In the genomic region with DNA sequence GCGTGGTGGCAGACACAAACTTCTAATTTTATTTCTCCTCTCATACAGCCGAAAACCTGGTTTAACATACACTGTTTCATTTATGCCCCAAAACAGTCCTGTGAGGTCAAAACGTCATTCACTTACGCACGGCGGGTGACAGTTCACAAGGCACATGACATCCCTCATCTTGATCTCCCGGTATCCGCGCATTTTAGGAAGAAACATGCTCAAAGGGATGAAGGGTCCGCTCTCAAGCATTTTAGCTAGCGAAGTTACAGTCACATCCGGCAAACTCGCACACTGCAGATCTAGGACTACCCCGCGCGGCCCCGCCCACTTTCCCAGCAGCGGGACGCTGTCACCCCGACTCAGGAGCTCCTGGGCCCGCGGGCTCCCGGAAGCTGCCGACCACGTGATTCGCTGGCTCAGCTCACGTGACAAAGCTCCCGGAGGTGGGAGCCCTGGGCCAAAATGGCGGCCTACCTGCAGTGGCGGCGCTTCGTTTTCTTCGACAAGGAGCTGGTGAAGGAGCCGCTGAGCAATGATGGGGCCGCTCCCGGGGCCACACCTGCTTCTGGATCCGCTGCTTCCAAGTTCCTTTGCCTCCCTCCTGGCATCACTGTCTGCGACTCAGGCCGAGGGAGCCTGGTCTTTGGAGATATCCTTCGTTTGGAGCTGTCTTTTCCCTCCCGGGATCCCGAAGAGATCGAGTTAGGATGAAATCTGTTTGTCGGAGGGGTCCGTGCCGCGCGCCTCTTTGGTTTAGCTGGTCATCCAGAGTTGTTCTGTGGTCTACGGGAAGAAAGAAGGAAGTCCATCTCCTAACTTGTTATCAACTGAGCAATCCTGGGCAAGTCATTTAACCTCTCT, we compare ENCODE assay signal across 8 cellular contexts. TPM values are rescaled to one million over a fixed set of nuclear protein-coding genes. Genes with fewer than 3 reads are reported as not detected.
DNase-seq lines count a peak whose midpoint lies in the region; ATAC-seq and TF ChIP-seq lines count a peak whose summit lies in the region.

A gene (plus strand): TSS at position 448 of the 852 bp plus-strand sequence. CDS start 6 bp downstream, at position 454.

- peak; percentile 98 for DNase-seq in Daoy (ENCODE audit: low read depth)
- DNase-seq in GM23338 (ENCODE audit: low spot score) = peak; percentile 99
- DNase-seq in LHCN-M2 (ENCODE audit: low read depth) = peak; percentile 91
- DNase-seq in RWPE2 (ENCODE audit: low spot score) = peak; percentile 96
- DNase-seq in activated T-helper 2 cell treated with anti-CD3 and anti-CD28 coated beads, Interferon-gamma antibody, Interleukin-2, Interleukin-4, amounts not matched to agents 10 μg/mL and 5 μg/mL and 100 μg/mL, durations not matched to agents 14 hours and 24 hours and 36 hours (ENCODE audit: low spot score) = peak; percentile 98
- peak; percentile 94 for DNase-seq in fibroblast of mammary gland (ENCODE audit: low read depth)
- peak; percentile 95 for DNase-seq in natural killer cell
- DNase-seq in stimulated activated naive CD4-positive, alpha-beta T cell treated with Interleukin-2 at 50 U/mL for 16 hours (lab: John Stamatoyannopoulos, UW) = peak; percentile 97

- H3K27ac ChIP-seq in GM23338 (ENCODE audit: low read depth) (peak within 1 kb of the TSS; percentile 91), RWPE2 (ENCODE audit: poor library complexity, severe bottlenecking) (peak within 1 kb of the TSS; percentile 58)

- peaks cover 7% of the 10 kb centered on the region; the same call in 1 of the 2 replicates for H3F3A ChIP-seq in GM23338 (replicated peaks; ENCODE audit: low read depth)

- peaks cover 6% of the 10 kb centered on the region; the same call in 2 of the 3 replicates for H3K4me1 Mint-ChIP-seq in GM23338
- peaks cover 23% of the 10 kb centered on the region for H3K4me1 Mint-ChIP-seq in activated T-helper 2 cell treated with anti-CD3 and anti-CD28 coated beads, Interferon-gamma antibody, Interleukin-2, Interleukin-4, amounts not matched to agents 10 μg/mL and 5 μg/mL and 100 μg/mL, durations not matched to agents 14 hours and 24 hours and 36 hours (ENCODE audit: low read depth)
- peaks cover 32 to 33% of the 10 kb centered on the region in 2 donors for H3K4me1 Mint-ChIP-seq in natural killer cell

- H3K79me2 ChIP-seq in GM23338 (replicated peaks; ENCODE audit: insufficient read depth) = peaks cover 17% of the 10 kb centered on the region

- H3K4me3 ChIP-seq in GM23338 = peak within 1 kb of the TSS; percentile 94
- peak within 1 kb of the TSS; percentile 75 for H3K4me3 ChIP-seq in RWPE2 (ENCODE audit: severe bottlenecking)
- peak within 1 kb of the TSS; percentile 98 for H3K4me3 ChIP-seq in fibroblast of mammary gland (ENCODE audit: control insufficient read depth, low read depth, low read length)

- H3K27me3 Mint-ChIP-seq in GM23338 (ENCODE audit: insufficient read depth, low read depth, poor library complexity) (peaks cover 8% of the 10 kb centered on the region), natural killer cell (ENCODE audit: low read depth in 2 of 2) (no peaks in the 10 kb centered on the region)
- H3K27me3 Mint-ChIP-seq in activated T-helper 2 cell treated with anti-CD3 and anti-CD28 coated beads, Interferon-gamma antibody, Interleukin-2, Interleukin-4, amounts not matched to agents 10 μg/mL and 5 μg/mL and 100 μg/mL, durations not matched to agents 14 hours and 24 hours and 36 hours (ENCODE audit: low read depth) = no peaks in the 10 kb centered on the region

- H2AFZ ChIP-seq in GM23338 = peak within 1 kb of the TSS; percentile 97

- peaks cover 12% of the 10 kb centered on the region; the same call in 1 of the 2 replicates for H3K36me3 ChIP-seq in GM23338 (ENCODE audit: insufficient read depth)
- peaks cover 32% of the 10 kb centered on the region for H3K36me3 ChIP-seq in RWPE2 (ENCODE audit: low read depth)

- no peak for TF ChIP-seq CTCF in GM23338 (conservative IDR thresholded peaks at IDR 0.05; ENCODE audit: low read depth in 2 of 2)
- TF ChIP-seq CTCF in RWPE2 (IDR thresholded peaks at IDR 0.05; ENCODE audit: poor library complexity, severe bottlenecking) = no peak
- TF ChIP-seq CTCF in fibroblast of mammary gland (conservative IDR thresholded peaks at IDR 0.05; ENCODE audit: control insufficient read depth, insufficient read depth, low read depth, low read length) = no peak
- no peak for TF ChIP-seq CTCF in natural killer cell (IDR thresholded peaks at IDR 0.05)

- peak; percentile 98 for ATAC-seq in GM23338
- ATAC-seq in RWPE2 (ENCODE audit: low read depth) = peak; percentile 97
- peak; percentile 92 to 99 (median 93) for ATAC-seq in natural killer cell

- peak within 1 kb of the TSS; percentile 88 for H3K4me2 ChIP-seq in GM23338

- no peaks in the 10 kb centered on the region for H3K9me3 Mint-ChIP-seq in GM23338
- no peaks in the 10 kb centered on the region for H3K9me3 Mint-ChIP-seq in activated T-helper 2 cell treated with anti-CD3 and anti-CD28 coated beads, Interferon-gamma antibody, Interleukin-2, Interleukin-4, amounts not matched to agents 10 μg/mL and 5 μg/mL and 100 μg/mL, durations not matched to agents 14 hours and 24 hours and 36 hours
- no peaks in the 10 kb centered on the region for H3K9me3 Mint-ChIP-seq in natural killer cell

- H3K4me3 Mint-ChIP-seq in GM23338 (peak within 1 kb of the TSS; percentile 99), natural killer cell (peak within 1 kb of the TSS; percentile 95)
- peak within 1 kb of the TSS; percentile 92 for H3K4me3 Mint-ChIP-seq in activated T-helper 2 cell treated with anti-CD3 and anti-CD28 coated beads, Interferon-gamma antibody, Interleukin-2, Interleukin-4, amounts not matched to agents 10 μg/mL and 5 μg/mL and 100 μg/mL, durations not matched to agents 14 hours and 24 hours and 36 hours (ENCODE audit: low read depth)

- H3K27ac Mint-ChIP-seq in GM23338 (peak within 1 kb of the TSS; percentile 89), natural killer cell (peak within 1 kb of the TSS; percentile 98 to 99)
- peak within 1 kb of the TSS; percentile 97 for H3K27ac Mint-ChIP-seq in activated T-helper 2 cell treated with anti-CD3 and anti-CD28 coated beads, Interferon-gamma antibody, Interleukin-2, Interleukin-4, amounts not matched to agents 10 μg/mL and 5 μg/mL and 100 μg/mL, durations not matched to agents 14 hours and 24 hours and 36 hours

- H3K4me1 ChIP-seq in GM23338 (ENCODE audit: insufficient read depth) (no peaks in the 10 kb centered on the region), RWPE2 (ENCODE audit: insufficient read depth, poor library complexity, severe bottlenecking) (no peaks in the 10 kb centered on the region)

- H3K36me3 Mint-ChIP-seq in GM23338 (ENCODE audit: low read depth) = peaks cover 19% of the 10 kb centered on the region
- H3K36me3 Mint-ChIP-seq in activated T-helper 2 cell treated with anti-CD3 and anti-CD28 coated beads, Interferon-gamma antibody, Interleukin-2, Interleukin-4, amounts not matched to agents 10 μg/mL and 5 μg/mL and 100 μg/mL, durations not matched to agents 14 hours and 24 hours and 36 hours (ENCODE audit: low read depth) = peaks cover 16% of the 10 kb centered on the region
- H3K36me3 Mint-ChIP-seq in natural killer cell = no peaks in the 10 kb centered on the region

- H3K27me3 ChIP-seq in GM23338 (ENCODE audit: insufficient read depth) = no peaks in the 10 kb centered on the region
- no peaks in the 10 kb centered on the region for H3K27me3 ChIP-seq in RWPE2 (ENCODE audit: insufficient read depth, poor library complexity, severe bottlenecking)

- no peaks in the 10 kb centered on the region for H3K9me3 ChIP-seq in RWPE2 (ENCODE audit: severe bottlenecking)

- H4K20me1 ChIP-seq in GM23338 (replicated peaks; ENCODE audit: insufficient read depth) = 0 out of 2 replicates have a peak, but pooled peaks cover 6% of the 10 kb centered on the region

- intact Hi-C loops in activated T-helper 2 cell treated with anti-CD3 and anti-CD28 coated beads, Interferon-gamma antibody, Interleukin-2, Interleukin-4, amounts not matched to agents 10 μg/mL and 5 μg/mL and 100 μg/mL, durations not matched to agents 14 hours and 24 hours and 36 hours (cut with micrococcal nuclease) = loop anchor here (1.0 to 5.0 kb wide), 7 partner anchors 10 to 265 kb away; a partner anchor contains a TSS
- intact Hi-C loops in natural killer cell (cut with micrococcal nuclease) = loop anchor here (1.0 to 5.0 kb wide), 5 partner anchors 10 to 55 kb away; a partner anchor contains a TSS

- H3K9me2 ChIP-seq in GM23338 (ENCODE audit: insufficient read depth) = no peaks in the 10 kb centered on the region

TF ChIP-seq in GM23338, 12 proteins besides CTCF, POLR2A, EP300 and RAD21 (continues in another document):
- TF ChIP-seq CREB1 (CRISPR knock-in tag; IDR thresholded peaks at IDR 0.05; ENCODE audit: low read depth) (no peak), EZH2 (IDR thresholded peaks at IDR 0.05; ENCODE audit: low read depth, unreplicated experiment) (no peak), ZNF114 (CRISPR knock-in tag; IDR thresholded peaks at IDR 0.05) (no peak), JUNB (IDR thresholded peaks at IDR 0.05; ENCODE audit: unreplicated experiment) (no peak)
- TF ChIP-seq, protein P1, sequence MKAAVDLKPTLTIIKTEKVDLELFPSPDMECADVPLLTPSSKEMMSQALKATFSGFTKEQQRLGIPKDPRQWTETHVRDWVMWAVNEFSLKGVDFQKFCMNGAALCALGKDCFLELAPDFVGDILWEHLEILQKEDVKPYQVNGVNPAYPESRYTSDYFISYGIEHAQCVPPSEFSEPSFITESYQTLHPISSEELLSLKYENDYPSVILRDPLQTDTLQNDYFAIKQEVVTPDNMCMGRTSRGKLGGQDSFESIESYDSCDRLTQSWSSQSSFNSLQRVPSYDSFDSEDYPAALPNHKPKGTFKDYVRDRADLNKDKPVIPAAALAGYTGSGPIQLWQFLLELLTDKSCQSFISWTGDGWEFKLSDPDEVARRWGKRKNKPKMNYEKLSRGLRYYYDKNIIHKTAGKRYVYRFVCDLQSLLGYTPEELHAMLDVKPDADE (IDR thresholded peaks at IDR 0.05) = peak; percentile 58

RNA-seq across cellular contexts. Expression of the gene that starts here (rescaled TPM):
- total RNA-seq in Daoy (2014; rRNA removed; shearing (Covaris generic)) = 10.3 and 13.2 TPM in 2 replicates
- total RNA-seq in GM23338 (2014; rRNA removed; shearing (Covaris generic)) = 13.4 and 14.6 TPM in 2 replicates
- 11.5 and 15.5 TPM in 2 replicates for polyA plus RNA-seq in GM23338 (2016; fragmentation: Nextera tagmentation; extraction: Ambion mirVana)
- total RNA-seq in LHCN-M2 (2014; rRNA removed) = 22.3 and 25.1 TPM in 2 replicates
- 36.8 TPM for polyA plus RNA-seq in LHCN-M2 (2012)
- 24.3 and 25.8 TPM in 2 replicates for total RNA-seq in activated T-helper 2 cell treated with anti-CD3 and anti-CD28 coated beads, Interferon-gamma antibody, Interleukin-2, Interleukin-4, amounts not matched to agents 10 μg/mL and 5 μg/mL and 100 μg/mL, durations not matched to agents 14 hours and 24 hours and 36 hours
- 100 to 1,000 TPM in 1 of 3 donors, 10 to 100 TPM in 2; 91.4 to 101 (median 91.7) TPM for total RNA-seq in natural killer cell

Comparison
In these comparisons a context has a peak if more than half of its experiments do, and no peak if none do; other contexts are left out.
1. Peak in every context shown above with its lines: DNase-seq, ATAC-seq, H3K4me3 ChIP-seq and H3K27ac ChIP-seq.